In genomic region chr1:162458206-162458605, GRCh38 we compare ENCODE assay signal across 17 cellular contexts. TPM values are rescaled to one million over a fixed set of nuclear protein-coding genes. Genes with fewer than 3 reads are reported as not detected.
DNase-seq lines count a peak whose midpoint lies in the region; ATAC-seq and TF ChIP-seq lines count a peak whose summit lies in the region.
"Had no signal": no experiment of that assay in that cellular context is flagged by ENCODE, and none has a peak within 500 bp of the region (broad histone marks: within the 10 kb centered on the region; RNA-seq: fewer than 3 reads in every experiment).

No MANE protein-coding gene starts in this region.

- H3K9me3 ChIP-seq in PC-3 (ENCODE audit: low read length): no peaks in the 10 kb centered on the region
- H3K9me3 ChIP-seq: BLaER1 had no signal

- TF ChIP-seq POLR2A in lower leg skin (IDR thresholded peaks at IDR 0.05): no peak

- no peak overlapping the region for H3K9ac ChIP-seq in PC-3 (ENCODE audit: low read length)
- H3K9ac ChIP-seq: BLaER1, KMS-11 had no signal

- no peaks in the 10 kb centered on the region for H3K36me3 Mint-ChIP-seq in glutamatergic neuron (ENCODE audit: unreplicated experiment)
- H3K36me3 Mint-ChIP-seq in activated naive CD8-positive, alpha-beta T cell treated with anti-CD3 and anti-CD28 coated beads for 36 hours: no peaks in the 10 kb centered on the region

- no peaks in the 10 kb centered on the region for H3K4me1 Mint-ChIP-seq in glutamatergic neuron (ENCODE audit: low read depth, unreplicated experiment)
- no peaks in the 10 kb centered on the region for H3K4me1 Mint-ChIP-seq in activated naive CD8-positive, alpha-beta T cell treated with anti-CD3 and anti-CD28 coated beads for 36 hours
- H3K4me1 Mint-ChIP-seq: CD8-positive, alpha-beta memory T cell had no signal

- TF ChIP-seq CTCF in PC-3 (conservative IDR thresholded peaks at IDR 0.05; ENCODE audit: low read depth, low read length) (no peak), glutamatergic neuron (IDR thresholded peaks at IDR 0.05; ENCODE audit: partially characterized antibody, unreplicated experiment) (no peak), lower leg skin (IDR thresholded peaks at IDR 0.05) (no peak)

- no peak overlapping the region for H3K4me3 Mint-ChIP-seq in glutamatergic neuron (ENCODE audit: unreplicated experiment)
- no peak overlapping the region for H3K4me3 Mint-ChIP-seq in activated naive CD8-positive, alpha-beta T cell treated with anti-CD3 and anti-CD28 coated beads for 36 hours
- H3K4me3 Mint-ChIP-seq: CD8-positive, alpha-beta memory T cell had no signal

- H3K27ac Mint-ChIP-seq in glutamatergic neuron (ENCODE audit: unreplicated experiment): peak overlapping the region; percentile 91
- H3K27ac Mint-ChIP-seq in activated naive CD8-positive, alpha-beta T cell treated with anti-CD3 and anti-CD28 coated beads for 36 hours: no peak overlapping the region
- H3K27ac Mint-ChIP-seq: CD8-positive, alpha-beta memory T cell had no signal

- H3K27ac ChIP-seq in PC-3 (ENCODE audit: low read length): no peak overlapping the region
- H3K27ac ChIP-seq: 22Rv1, BLaER1, KMS-11 had no signal

- H3K4me3 ChIP-seq in PC-3 (ENCODE audit: low read length) (no peak overlapping the region), lower leg skin (ENCODE audit: low read depth, poor library complexity, severe bottlenecking) (no peak overlapping the region)
- H3K4me3 ChIP-seq: BLaER1 had no signal

- H3K9me3 Mint-ChIP-seq in glutamatergic neuron (ENCODE audit: unreplicated experiment): peaks cover 4% of the 10 kb centered on the region
- H3K9me3 Mint-ChIP-seq in activated naive CD8-positive, alpha-beta T cell treated with anti-CD3 and anti-CD28 coated beads for 36 hours: no peaks in the 10 kb centered on the region

- no peaks in the 10 kb centered on the region for H4K20me1 ChIP-seq in PC-3 (ENCODE audit: low read length)
- H4K20me1 ChIP-seq: BLaER1 had no signal

- no peaks in the 10 kb centered on the region for H3K79me2 ChIP-seq in PC-3 (ENCODE audit: low read length)

- no peaks in the 10 kb centered on the region for H3K4me1 ChIP-seq in PC-3 (ENCODE audit: insufficient read depth, low read length)
- H3K4me1 ChIP-seq: BLaER1 had no signal

- no peaks in the 10 kb centered on the region for H3K36me3 ChIP-seq in PC-3 (ENCODE audit: low read depth, low read length)
- H3K36me3 ChIP-seq: BLaER1 had no signal

- H3K27me3 ChIP-seq in PC-3 (ENCODE audit: low read length): no peaks in the 10 kb centered on the region
- H3K27me3 ChIP-seq: BLaER1 had no signal

- DNase-seq in DMS153 (lab: John Stamatoyannopoulos, UW): peak; percentile 13
- no peak for DNase-seq in DMS153 treated with DMSO at 0.1 percent for 48 hours (lab: John Stamatoyannopoulos, UW; ENCODE audit: unreplicated experiment)
- peak; percentile 9 for DNase-seq in GM04504 (ENCODE audit: low read depth)
- peak; percentile 14 for DNase-seq in PC-3
- DNase-seq in glutamatergic neuron: no peak
- no peak for DNase-seq in hippocampal formation (lab: John Stamatoyannopoulos, UW)
- DNase-seq in lower leg skin (ENCODE audit: low spot score in 2 of 2): no peak
- DNase-seq in activated naive CD8-positive, alpha-beta T cell treated with anti-CD3 and anti-CD28 coated beads for 36 hours: no peak
- DNase-seq: AML-193; CD8-positive, alpha-beta memory T cell; DMS 273 treated with DMSO at 0.1 percent for 48 hours; GF-D8 had no signal

- intact Hi-C loops in PC-3 (cut with micrococcal nuclease) (no loop called here), lower leg skin (cut with DNase I; ENCODE audit: low total_unique reads) (no loop called here)

- H3K4me2 ChIP-seq in PC-3 (ENCODE audit: low read length): no peak overlapping the region
- H3K4me2 ChIP-seq: BLaER1, KMS-11 had no signal

- H2AFZ ChIP-seq in PC-3 (ENCODE audit: low read length): 0 out of 2 replicates have a peak overlapping the region, but pooled peaks have one; percentile 25

- BruUV-seq in PC-3 (replicated peaks; lab: Mats Ljungman, UMichigan): no TSS peak

- no peaks in the 10 kb centered on the region for H3F3A ChIP-seq in PC-3 (ENCODE audit: low read length, unreplicated experiment)

- H3K9me2 ChIP-seq in PC-3 (replicated peaks; ENCODE audit: low read length): no peaks in the 10 kb centered on the region

- no peak for ATAC-seq in PC-3
- ATAC-seq: HCT116, HepG2 had no signal

- POLR2A ChIA-PET in PC-3 (lab: Charles Lee; ENCODE audit: unreplicated experiment): no interaction called here

- WGBS in lower leg skin, 2 donors: 73 to 74% methylated on average over 5 of the region's 5 CpGs

- peaks cover 2% of the 10 kb centered on the region for H3K27me3 Mint-ChIP-seq in glutamatergic neuron (ENCODE audit: unreplicated experiment)
- H3K27me3 Mint-ChIP-seq in activated naive CD8-positive, alpha-beta T cell treated with anti-CD3 and anti-CD28 coated beads for 36 hours: peaks cover 5% of the 10 kb centered on the region

- CTCF ChIA-PET in PC-3 (lab: Charles Lee): no interaction called here

RNA-seq across cellular contexts. Expression of gene UHMK1, which starts 39.4 kb away (rescaled TPM):
- total RNA-seq in PC-3 (2014; rRNA removed) (69.4 and 70.4 TPM in 2 replicates), glutamatergic neuron (ENCODE audit: unreplicated experiment) (19.4 TPM), lower leg skin (10 to 100 TPM; 23.4 to 27.1 (median 24.2) TPM)
- 10 to 100 TPM; 58.8 to 58.9 TPM for total RNA-seq in activated naive CD8-positive, alpha-beta T cell treated with anti-CD3 and anti-CD28 coated beads for 36 hours

RNA-seq across cellular contexts. Expression of gene SH2D1B, which starts 46.3 kb away (rescaled TPM):
- total RNA-seq in PC-3 (2014; rRNA removed): 0.04 TPM in 1 of 2 replicates, not detected in the other
- total RNA-seq in glutamatergic neuron (ENCODE audit: unreplicated experiment): not detected
- not detected for total RNA-seq in lower leg skin
- not detected for total RNA-seq in activated naive CD8-positive, alpha-beta T cell treated with anti-CD3 and anti-CD28 coated beads for 36 hours
- total RNA-seq: CD8-positive, alpha-beta memory T cell; HepG2 had no signal

Comparison
In these comparisons a context has a peak if more than half of its experiments do, and no peak if none do; other contexts are left out.
1. DNase-seq: peak in DMS153 (single experiment), GM04504 (single experiment) and PC-3 (single experiment); none in DMS153 treated with DMSO at 0.1 percent for 48 hours (single experiment), glutamatergic neuron (single experiment), hippocampal formation (0 of 2), lower leg skin (0 of 2) and activated naive CD8-positive, alpha-beta T cell treated with anti-CD3 and anti-CD28 coated beads for 36 hours (single experiment).